Comparison of ENCODE assay signal across 10 cellular contexts in the genomic region with DNA sequence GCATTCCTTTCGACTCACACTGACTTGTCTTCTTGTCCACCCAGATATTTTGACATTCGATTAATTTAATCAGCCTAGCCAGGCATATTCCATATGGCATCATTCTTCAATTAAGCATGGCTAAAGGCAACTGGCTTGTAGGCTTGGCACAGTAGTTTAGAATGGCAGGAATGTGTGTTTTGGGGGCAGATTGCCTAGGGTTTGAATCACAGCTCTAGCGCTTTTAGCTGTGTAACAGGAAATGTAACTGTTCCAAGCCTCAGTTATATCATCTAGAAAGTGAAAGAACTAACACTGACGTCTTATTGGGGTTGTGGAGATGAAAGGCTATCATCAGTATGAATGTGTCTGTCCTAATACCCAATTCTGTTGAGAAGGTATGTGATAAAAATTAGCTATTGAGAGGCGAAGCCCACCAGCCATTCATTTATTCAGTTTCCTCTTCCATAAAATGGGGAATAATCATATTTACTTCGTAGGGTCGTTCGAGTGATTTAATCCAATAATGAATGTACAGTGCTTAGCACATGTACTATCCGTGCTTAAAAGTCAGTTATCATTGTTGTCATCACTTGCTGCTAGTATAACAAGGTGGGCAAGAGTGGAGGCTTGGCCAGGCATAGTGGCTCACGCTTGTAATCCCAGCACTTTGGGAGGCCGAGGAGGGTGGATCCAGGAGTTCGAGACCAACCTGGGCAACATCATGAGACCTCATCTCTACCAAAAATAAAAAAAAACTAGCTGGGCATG. TPM values are rescaled to one million over a fixed set of nuclear protein-coding genes. Genes with fewer than 3 reads are reported as not detected.
A peak's percentile ranks its signal among the peaks of the same experiment; 100 is the strongest.
DNase-seq lines count a peak whose midpoint lies in the region; ATAC-seq and TF ChIP-seq lines count a peak whose summit lies in the region.
"Had no signal": no experiment of that assay in that cellular context is flagged by ENCODE, and none has a peak within 500 bp of the region (broad histone marks: within the 10 kb centered on the region; RNA-seq: fewer than 3 reads in every experiment).

No MANE protein-coding gene starts in this region.

- no peak for TF ChIP-seq CTCF in PC-3 (conservative IDR thresholded peaks at IDR 0.05; ENCODE audit: low read depth, low read length)
- TF ChIP-seq CTCF in BE2C (IDR thresholded peaks at IDR 0.05; ENCODE audit: low read depth, low read length) = no peak

- H3K27me3 ChIP-seq in PC-3 (ENCODE audit: low read length) (no peaks in the 10 kb centered on the region), BE2C (no peaks in the 10 kb centered on the region)

- H3K36me3 ChIP-seq in PC-3 (ENCODE audit: low read depth, low read length) (no peaks in the 10 kb centered on the region), BE2C (no peaks in the 10 kb centered on the region)

- peak; percentile 7 for DNase-seq in stimulated activated CD4-positive, alpha-beta T cell treated with anti-CD3 and anti-CD28 coated beads, Interleukin-1b, Interleukin-23, amount 100 ng/mL, for 48 hours
- no peak for DNase-seq in stimulated activated CD4-positive, alpha-beta T cell treated with anti-CD3 and anti-CD28 coated beads, Interleukin-2, amount 100 ng/mL, for 24 hours
- peak; percentile 54 for DNase-seq in PC-3
- peak; percentile 35 for DNase-seq in cerebellum (ENCODE audit: low spot score)
- DNase-seq in mucosa of gallbladder (ENCODE audit: low spot score) = no peak
- DNase-seq in BE2C = no peak
- no peak for DNase-seq in nucleus accumbens (lab: John Stamatoyannopoulos, UW)
- DNase-seq: NCI-H1048 had no signal

- POLR2A ChIA-PET in PC-3 (lab: Charles Lee; ENCODE audit: unreplicated experiment) = interaction anchor here (0.6 kb wide), 1 partner anchor 10 kb away, joined by 3 read pairs; no protein-coding TSS in a partner anchor

- H4K20me1 ChIP-seq in PC-3 (ENCODE audit: low read length) = no peaks in the 10 kb centered on the region

- H3F3A ChIP-seq in PC-3 (ENCODE audit: low read length, unreplicated experiment) = no peaks in the 10 kb centered on the region

- no peak overlapping the region for H3K4me3 ChIP-seq in PC-3 (ENCODE audit: low read length)
- H3K4me3 ChIP-seq in BE2C (ENCODE audit: low read depth, low read length) = no peak overlapping the region

- no peaks in the 10 kb centered on the region for H3K9me3 ChIP-seq in PC-3 (ENCODE audit: low read length)
- H3K9me3 ChIP-seq in BE2C = no peaks in the 10 kb centered on the region

- BruUV-seq in PC-3 (replicated peaks; lab: Mats Ljungman, UMichigan) = no TSS peak

- intact Hi-C loops in PC-3 (cut with micrococcal nuclease) = no loop called here

- H3K4me2 ChIP-seq in PC-3 (ENCODE audit: low read length) = peak overlapping the region; percentile 7; the same call in 1 of the 2 replicates

- ATAC-seq in PC-3 = no peak
- no peak for ATAC-seq in HG03571 (IDR thresholded peaks at IDR 0.05; ENCODE audit: unreplicated experiment)

- no peaks in the 10 kb centered on the region for H3K79me2 ChIP-seq in PC-3 (ENCODE audit: low read length)

- H3K9me2 ChIP-seq in PC-3 (replicated peaks; ENCODE audit: low read length) = no peaks in the 10 kb centered on the region

- CTCF ChIA-PET in PC-3 (lab: Charles Lee) = no interaction called here

- no peak overlapping the region for H2AFZ ChIP-seq in PC-3 (ENCODE audit: low read length)

- peaks cover 28% of the 10 kb centered on the region for H3K4me1 ChIP-seq in PC-3 (ENCODE audit: insufficient read depth, low read length)
- H3K4me1 ChIP-seq in BE2C = no peaks in the 10 kb centered on the region

- no peak overlapping the region for H3K9ac ChIP-seq in PC-3 (ENCODE audit: low read length)

- H3K27ac ChIP-seq in PC-3 (ENCODE audit: low read length) = peak overlapping the region; percentile 17

RNA-seq across cellular contexts. Expression of gene GRHL3, which starts 41.6 kb away (rescaled TPM):
- total RNA-seq in PC-3 (2014; rRNA removed) (3.5 and 7.8 TPM in 2 replicates), cerebellum (1.2 TPM), mucosa of gallbladder (1.4 TPM)
- polyA plus RNA-seq in BE2C (2012; ENCODE audit: insufficient read depth, insufficient read length, low read depth) = not detected
- total RNA-seq: H4 had no signal

Comparison
In these comparisons a context has a peak if more than half of its experiments do, and no peak if none do; other contexts are left out.
1. DNase-seq: peak in stimulated activated CD4-positive, alpha-beta T cell treated with anti-CD3 and anti-CD28 coated beads, Interleukin-1b, Interleukin-23, amount 100 ng/mL, for 48 hours (single experiment), PC-3 (single experiment) and cerebellum (single experiment); none in stimulated activated CD4-positive, alpha-beta T cell treated with anti-CD3 and anti-CD28 coated beads, Interleukin-2, amount 100 ng/mL, for 24 hours (0 of 2), mucosa of gallbladder (single experiment), BE2C (single experiment) and nucleus accumbens (0 of 56).